Comparison of ENCODE assay signal across 11 cellular contexts in the genomic region with DNA sequence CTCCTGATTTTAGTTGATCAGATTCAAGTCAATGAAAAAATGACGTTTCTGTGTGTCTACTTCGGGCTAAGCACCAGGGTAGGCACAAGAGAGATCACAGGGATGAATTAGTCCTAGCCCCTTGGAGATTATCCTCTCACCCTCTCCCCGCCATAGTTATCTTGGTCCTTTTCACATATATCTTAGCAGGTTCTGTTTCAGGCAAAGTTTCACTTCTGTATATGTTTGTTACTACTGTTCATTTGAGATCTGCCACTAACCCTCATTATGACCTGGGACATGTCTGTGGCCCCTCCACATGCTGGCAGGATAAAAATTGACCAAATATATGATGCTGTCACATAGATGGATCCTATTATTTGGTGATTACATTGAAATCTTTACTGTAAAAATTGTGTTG.
"Had no signal": no experiment of that assay in that cellular context is flagged by ENCODE, and none has a peak within 500 bp of the region (broad histone marks: within the 10 kb centered on the region; RNA-seq: fewer than 3 reads in every experiment).

No MANE protein-coding gene starts in this region.

- H3K4me1 ChIP-seq: HAP-1 had no signal

- H3K4me3 ChIP-seq: GM23248, GM23338, HAP-1 had no signal

- DNase-seq: GM23248, GOT3, H7, H9, HCEC 1CT, HFFc6 had no signal

- FAIRE-seq: H1, H54 had no signal

- H3K4me2 ChIP-seq: GM23338 had no signal

- H3K36me3 ChIP-seq: HAP-1 had no signal

- H3K27ac ChIP-seq: GM23248 had no signal

- H3K9ac ChIP-seq: GM23248 had no signal

- H2AFZ ChIP-seq: GM23248, GM23338 had no signal

- ATAC-seq: GM23338, HCT116 had no signal

- H3K9me3 ChIP-seq: HAP-1 had no signal
